ENCODE assay signal across 1 cellular context in the genomic region with DNA sequence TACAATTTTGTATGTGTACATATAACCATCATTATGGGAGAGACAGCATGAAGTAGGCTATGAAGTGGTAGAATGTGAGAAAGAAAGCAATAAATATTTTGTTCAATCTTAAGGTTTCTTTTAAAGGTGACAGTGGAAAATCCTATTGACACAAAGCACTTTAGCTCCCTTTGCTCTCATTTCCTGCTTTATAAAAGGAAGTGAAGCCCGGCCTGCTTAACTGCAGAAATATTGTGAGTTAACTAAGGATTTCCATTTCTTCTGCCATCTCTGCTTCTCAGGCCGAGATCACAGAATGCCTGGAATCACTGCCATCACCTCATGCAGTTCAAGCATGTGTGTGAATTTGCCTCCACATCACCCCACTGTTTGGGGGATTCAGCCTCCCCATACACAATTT.
TF ChIP-seq lines count a peak whose summit lies in the region.

No MANE protein-coding gene starts in this region.

TF ChIP-seq in SK-N-SH treated with all-trans-retinoic acid at 6 μM for 48 hours, 23 proteins besides CTCF, POLR2A, EP300 and RAD21 (continued from another document):
- TF ChIP-seq CREB5 (CRISPR knock-in tag; IDR thresholded peaks at IDR 0.05; ENCODE audit: low read depth) (no peak), ISL1 (CRISPR knock-in tag; IDR thresholded peaks at IDR 0.05) (no peak), ZC3H10 (CRISPR knock-in tag; IDR thresholded peaks at IDR 0.05) (no peak), TOX (CRISPR knock-in tag; IDR thresholded peaks at IDR 0.05; ENCODE audit: borderline replicate concordance) (no peak), ZFP3 (CRISPR knock-in tag; IDR thresholded peaks at IDR 0.05) (no peak), ZNF565 (CRISPR knock-in tag; conservative IDR thresholded peaks at IDR 0.05; ENCODE audit: low read depth) (no peak), PPARA (CRISPR knock-in tag; IDR thresholded peaks at IDR 0.05; ENCODE audit: borderline replicate concordance) (no peak), SNAI2 (CRISPR knock-in tag; IDR thresholded peaks at IDR 0.05) (no peak), ZNF70 (CRISPR knock-in tag; IDR thresholded peaks at IDR 0.05) (no peak)
- TF ChIP-seq, protein P1, sequence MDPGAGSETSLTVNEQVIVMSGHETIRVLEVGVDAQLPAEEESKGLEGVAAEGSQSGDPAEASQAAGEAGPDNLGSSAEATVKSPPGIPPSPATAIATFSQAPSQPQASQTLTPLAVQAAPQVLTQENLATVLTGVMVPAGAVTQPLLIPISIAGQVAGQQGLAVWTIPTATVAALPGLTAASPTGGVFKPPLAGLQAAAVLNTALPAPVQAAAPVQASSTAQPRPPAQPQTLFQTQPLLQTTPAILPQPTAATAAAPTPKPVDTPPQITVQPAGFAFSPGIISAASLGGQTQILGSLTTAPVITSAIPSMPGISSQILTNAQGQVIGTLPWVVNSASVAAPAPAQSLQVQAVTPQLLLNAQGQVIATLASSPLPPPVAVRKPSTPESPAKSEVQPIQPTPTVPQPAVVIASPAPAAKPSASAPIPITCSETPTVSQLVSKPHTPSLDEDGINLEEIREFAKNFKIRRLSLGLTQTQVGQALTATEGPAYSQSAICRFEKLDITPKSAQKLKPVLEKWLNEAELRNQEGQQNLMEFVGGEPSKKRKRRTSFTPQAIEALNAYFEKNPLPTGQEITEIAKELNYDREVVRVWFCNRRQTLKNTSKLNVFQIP (CRISPR knock-in tag; IDR thresholded peaks at IDR 0.05; ENCODE audit: borderline replicate concordance, low read depth) = no peak
